ENCODE assay signal across 1 cellular context in genomic region chr18:46429130-46429529, GRCh38.
TF ChIP-seq lines count a peak whose summit lies in the region.

No MANE protein-coding gene starts in this region.

TF ChIP-seq in HepG2, 621 proteins besides CTCF, POLR2A, EP300 and RAD21 (continued from another document):
- TF ChIP-seq HNF1A (IDR thresholded peaks at IDR 0.05; ENCODE audit: low read depth) (no peak), HNF1A (CRISPR knock-in tag; IDR thresholded peaks at IDR 0.05; ENCODE audit: borderline replicate concordance) (no peak), SNAI1 (CRISPR knock-in tag; IDR thresholded peaks at IDR 0.05; ENCODE audit: borderline replicate concordance) (no peak)
TF ChIP-seq in HepG2: peak in this region for 0.
